Comparison of ENCODE assay signal across 1 cellular context in the genomic region with DNA sequence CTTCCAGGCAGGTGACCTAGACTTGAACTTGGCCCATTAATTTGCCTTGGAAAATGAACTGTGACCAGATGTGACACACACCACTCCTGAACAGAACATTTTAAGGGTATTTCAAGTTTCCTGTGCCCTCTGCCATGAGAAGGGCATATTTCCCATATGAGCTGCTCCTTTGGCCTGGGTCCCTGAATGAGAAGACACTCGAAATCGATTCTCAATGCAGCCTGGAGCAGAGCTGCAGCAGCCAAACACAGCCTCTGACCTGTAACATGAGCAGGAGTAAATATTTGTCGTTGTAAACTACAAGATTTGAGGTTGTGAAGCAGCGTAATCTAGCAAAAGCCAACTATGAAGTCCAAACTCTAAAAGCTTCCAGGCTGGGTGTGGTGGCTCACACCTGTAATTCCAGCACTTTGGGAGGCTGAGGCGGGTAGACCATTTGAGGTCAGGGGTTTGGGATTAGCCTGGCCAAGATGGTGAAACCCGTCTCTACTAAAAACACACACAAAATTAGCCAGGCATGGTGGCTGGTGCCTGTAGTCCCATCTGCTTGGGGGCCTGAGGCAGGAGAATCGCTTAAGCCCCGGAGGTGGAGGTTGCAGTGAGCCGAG.
TF ChIP-seq lines count a peak whose summit lies in the region.

No MANE protein-coding gene starts in this region.

TF ChIP-seq in HepG2, 621 proteins besides CTCF, POLR2A, EP300 and RAD21 (continued from another document):
- TF ChIP-seq, protein P1, sequence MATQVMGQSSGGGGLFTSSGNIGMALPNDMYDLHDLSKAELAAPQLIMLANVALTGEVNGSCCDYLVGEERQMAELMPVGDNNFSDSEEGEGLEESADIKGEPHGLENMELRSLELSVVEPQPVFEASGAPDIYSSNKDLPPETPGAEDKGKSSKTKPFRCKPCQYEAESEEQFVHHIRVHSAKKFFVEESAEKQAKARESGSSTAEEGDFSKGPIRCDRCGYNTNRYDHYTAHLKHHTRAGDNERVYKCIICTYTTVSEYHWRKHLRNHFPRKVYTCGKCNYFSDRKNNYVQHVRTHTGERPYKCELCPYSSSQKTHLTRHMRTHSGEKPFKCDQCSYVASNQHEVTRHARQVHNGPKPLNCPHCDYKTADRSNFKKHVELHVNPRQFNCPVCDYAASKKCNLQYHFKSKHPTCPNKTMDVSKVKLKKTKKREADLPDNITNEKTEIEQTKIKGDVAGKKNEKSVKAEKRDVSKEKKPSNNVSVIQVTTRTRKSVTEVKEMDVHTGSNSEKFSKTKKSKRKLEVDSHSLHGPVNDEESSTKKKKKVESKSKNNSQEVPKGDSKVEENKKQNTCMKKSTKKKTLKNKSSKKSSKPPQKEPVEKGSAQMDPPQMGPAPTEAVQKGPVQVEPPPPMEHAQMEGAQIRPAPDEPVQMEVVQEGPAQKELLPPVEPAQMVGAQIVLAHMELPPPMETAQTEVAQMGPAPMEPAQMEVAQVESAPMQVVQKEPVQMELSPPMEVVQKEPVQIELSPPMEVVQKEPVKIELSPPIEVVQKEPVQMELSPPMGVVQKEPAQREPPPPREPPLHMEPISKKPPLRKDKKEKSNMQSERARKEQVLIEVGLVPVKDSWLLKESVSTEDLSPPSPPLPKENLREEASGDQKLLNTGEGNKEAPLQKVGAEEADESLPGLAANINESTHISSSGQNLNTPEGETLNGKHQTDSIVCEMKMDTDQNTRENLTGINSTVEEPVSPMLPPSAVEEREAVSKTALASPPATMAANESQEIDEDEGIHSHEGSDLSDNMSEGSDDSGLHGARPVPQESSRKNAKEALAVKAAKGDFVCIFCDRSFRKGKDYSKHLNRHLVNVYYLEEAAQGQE (IDR thresholded peaks at IDR 0.05; ENCODE audit: borderline replicate concordance in 1 of 2, low read depth in 1 of 2, low read length in 2 of 2), result peak in 1 of 2 experiments; percentile 67; a peak in 2 of 4 replicates
- TF ChIP-seq FOXC1 (CRISPR knock-in tag; IDR thresholded peaks at IDR 0.05; ENCODE audit: borderline replicate concordance) (peak; percentile 77; the same call in 1 of the 2 replicates), ZEB1 (IDR thresholded peaks at IDR 0.05; ENCODE audit: insufficient replicate concordance, low read depth) (peak; percentile 75), NCOA1 (CRISPR knock-in tag; IDR thresholded peaks at IDR 0.05) (peak; percentile 73; the same call in 1 of the 2 replicates), SP5 (CRISPR knock-in tag; IDR thresholded peaks at IDR 0.05; ENCODE audit: borderline replicate concordance, low read depth) (peak; percentile 38; the same call in 1 of the 2 replicates), TBX2 (CRISPR knock-in tag; IDR thresholded peaks at IDR 0.05; ENCODE audit: borderline replicate concordance) (peak; percentile 90), SRSF1 (optimal IDR thresholded peaks at IDR 0.05; ENCODE audit: low read depth, low read length) (no peak), ATF7 (IDR thresholded peaks at IDR 0.05) (no peak), ATF7 (CRISPR knock-in tag; IDR thresholded peaks at IDR 0.05) (no peak), ERF (CRISPR knock-in tag; IDR thresholded peaks at IDR 0.05) (peak; percentile 89; the same call in 1 of the 2 replicates), ZNF564 (CRISPR knock-in tag; IDR thresholded peaks at IDR 0.05) (0 out of 2 replicates have a peak, but pooled peaks have one; percentile 37), ZNF792 (CRISPR knock-in tag; IDR thresholded peaks at IDR 0.05) (peak; percentile 39; the same call in 1 of the 2 replicates), KLF16 (CRISPR knock-in tag; IDR thresholded peaks at IDR 0.05) (peak in 1 of 2 experiments; percentile 95; a peak in 1 of 4 replicates), ZNF30 (CRISPR knock-in tag; IDR thresholded peaks at IDR 0.05) (no peak), IRX3 (CRISPR knock-in tag; IDR thresholded peaks at IDR 0.05; ENCODE audit: borderline replicate concordance, low read depth) (0 out of 2 replicates have a peak, but pooled peaks have one; percentile 61), FOXA1 (IDR thresholded peaks at IDR 0.05) (peak; percentile 93), FOXA1 (CRISPR knock-in tag; IDR thresholded peaks at IDR 0.05) (peak; percentile 91), ELF3 (CRISPR knock-in tag; IDR thresholded peaks at IDR 0.05) (peak; percentile 54), MEIS2 (CRISPR knock-in tag; IDR thresholded peaks at IDR 0.05) (0 out of 2 replicates have a peak, but pooled peaks have one; percentile 42), CHD4 (IDR thresholded peaks at IDR 0.05; ENCODE audit: borderline replicate concordance, low read length) (peak; percentile 78; the same call in 1 of the 2 replicates), SAP130 (CRISPR knock-in tag; IDR thresholded peaks at IDR 0.05; ENCODE audit: low read depth) (peak; percentile 75), HDAC1 (CRISPR knock-in tag; IDR thresholded peaks at IDR 0.05) (peak; percentile 93), KLF15 (CRISPR knock-in tag; IDR thresholded peaks at IDR 0.05; ENCODE audit: borderline replicate concordance) (no peak), ZNF850 (CRISPR knock-in tag; conservative IDR thresholded peaks at IDR 0.05) (no peak), ZNF678 (CRISPR knock-in tag; IDR thresholded peaks at IDR 0.05) (no peak), TBL1XR1 (IDR thresholded peaks at IDR 0.05; ENCODE audit: borderline replicate concordance, low read length, partially characterized antibody) (peak; percentile 98), POGZ (CRISPR knock-in tag; IDR thresholded peaks at IDR 0.05) (peak; percentile 92), KDM5A (IDR thresholded peaks at IDR 0.05; ENCODE audit: borderline replicate concordance, low read length) (no peak), ZNF251 (CRISPR knock-in tag; IDR thresholded peaks at IDR 0.05) (no peak), CBFB (CRISPR knock-in tag; IDR thresholded peaks at IDR 0.05) (no peak), RCOR2 (CRISPR knock-in tag; IDR thresholded peaks at IDR 0.05) (peak; percentile 84), FOXO1 (CRISPR knock-in tag; IDR thresholded peaks at IDR 0.05) (peak; percentile 87; the same call in 1 of the 2 replicates)
- TF ChIP-seq, protein P2, sequence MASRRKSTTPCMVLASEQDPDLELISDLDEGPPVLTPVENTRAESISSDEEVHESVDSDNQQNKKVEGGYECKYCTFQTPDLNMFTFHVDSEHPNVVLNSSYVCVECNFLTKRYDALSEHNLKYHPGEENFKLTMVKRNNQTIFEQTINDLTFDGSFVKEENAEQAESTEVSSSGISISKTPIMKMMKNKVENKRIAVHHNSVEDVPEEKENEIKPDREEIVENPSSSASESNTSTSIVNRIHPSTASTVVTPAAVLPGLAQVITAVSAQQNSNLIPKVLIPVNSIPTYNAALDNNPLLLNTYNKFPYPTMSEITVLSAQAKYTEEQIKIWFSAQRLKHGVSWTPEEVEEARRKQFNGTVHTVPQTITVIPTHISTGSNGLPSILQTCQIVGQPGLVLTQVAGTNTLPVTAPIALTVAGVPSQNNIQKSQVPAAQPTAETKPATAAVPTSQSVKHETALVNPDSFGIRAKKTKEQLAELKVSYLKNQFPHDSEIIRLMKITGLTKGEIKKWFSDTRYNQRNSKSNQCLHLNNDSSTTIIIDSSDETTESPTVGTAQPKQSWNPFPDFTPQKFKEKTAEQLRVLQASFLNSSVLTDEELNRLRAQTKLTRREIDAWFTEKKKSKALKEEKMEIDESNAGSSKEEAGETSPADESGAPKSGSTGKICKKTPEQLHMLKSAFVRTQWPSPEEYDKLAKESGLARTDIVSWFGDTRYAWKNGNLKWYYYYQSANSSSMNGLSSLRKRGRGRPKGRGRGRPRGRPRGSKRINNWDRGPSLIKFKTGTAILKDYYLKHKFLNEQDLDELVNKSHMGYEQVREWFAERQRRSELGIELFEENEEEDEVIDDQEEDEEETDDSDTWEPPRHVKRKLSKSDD (CRISPR knock-in tag; IDR thresholded peaks at IDR 0.05; ENCODE audit: low read depth), result 0 out of 2 replicates have a peak, but pooled peaks have one; percentile 42
- TF ChIP-seq, protein P3, sequence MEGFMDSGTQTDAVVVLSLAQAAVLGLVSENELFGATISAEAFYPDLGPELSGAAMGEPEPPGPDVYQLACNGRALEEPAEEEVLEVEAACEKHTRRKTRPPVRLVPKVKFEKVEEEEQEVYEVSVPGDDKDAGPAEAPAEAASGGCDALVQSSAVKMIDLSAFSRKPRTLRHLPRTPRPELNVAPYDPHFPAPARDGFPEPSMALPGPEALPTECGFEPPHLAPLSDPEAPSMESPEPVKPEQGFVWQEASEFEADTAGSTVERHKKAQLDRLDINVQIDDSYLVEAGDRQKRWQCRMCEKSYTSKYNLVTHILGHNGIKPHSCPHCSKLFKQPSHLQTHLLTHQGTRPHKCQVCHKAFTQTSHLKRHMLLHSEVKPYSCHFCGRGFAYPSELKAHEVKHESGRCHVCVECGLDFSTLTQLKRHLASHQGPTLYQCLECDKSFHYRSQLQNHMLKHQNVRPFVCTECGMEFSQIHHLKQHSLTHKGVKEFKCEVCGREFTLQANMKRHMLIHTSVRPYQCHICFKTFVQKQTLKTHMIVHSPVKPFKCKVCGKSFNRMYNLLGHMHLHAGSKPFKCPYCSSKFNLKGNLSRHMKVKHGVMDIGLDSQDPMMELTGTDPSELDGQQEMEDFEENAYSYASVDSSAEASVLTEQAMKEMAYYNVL (CRISPR knock-in tag; IDR thresholded peaks at IDR 0.05; ENCODE audit: borderline replicate concordance), result peak; percentile 76; the same call in 1 of the 2 replicates
- TF ChIP-seq, protein P4, sequence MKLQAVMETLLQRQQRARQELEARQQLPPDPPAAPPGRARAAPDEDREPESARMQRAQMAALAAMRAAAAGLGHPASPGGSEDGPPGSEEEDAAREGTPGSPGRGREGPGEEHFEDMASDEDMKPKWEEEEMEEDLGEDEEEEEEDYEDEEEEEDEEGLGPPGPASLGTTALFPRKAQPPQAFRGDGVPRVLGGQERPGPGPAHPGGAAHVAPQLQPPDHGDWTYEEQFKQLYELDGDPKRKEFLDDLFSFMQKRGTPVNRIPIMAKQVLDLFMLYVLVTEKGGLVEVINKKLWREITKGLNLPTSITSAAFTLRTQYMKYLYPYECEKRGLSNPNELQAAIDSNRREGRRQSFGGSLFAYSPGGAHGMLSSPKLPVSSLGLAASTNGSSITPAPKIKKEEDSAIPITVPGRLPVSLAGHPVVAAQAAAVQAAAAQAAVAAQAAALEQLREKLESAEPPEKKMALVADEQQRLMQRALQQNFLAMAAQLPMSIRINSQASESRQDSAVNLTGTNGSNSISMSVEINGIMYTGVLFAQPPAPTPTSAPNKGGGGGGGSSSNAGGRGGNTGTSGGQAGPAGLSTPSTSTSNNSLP (IDR thresholded peaks at IDR 0.05; ENCODE audit: low read depth, low read length), result peak; percentile 82
- TF ChIP-seq, protein P5, sequence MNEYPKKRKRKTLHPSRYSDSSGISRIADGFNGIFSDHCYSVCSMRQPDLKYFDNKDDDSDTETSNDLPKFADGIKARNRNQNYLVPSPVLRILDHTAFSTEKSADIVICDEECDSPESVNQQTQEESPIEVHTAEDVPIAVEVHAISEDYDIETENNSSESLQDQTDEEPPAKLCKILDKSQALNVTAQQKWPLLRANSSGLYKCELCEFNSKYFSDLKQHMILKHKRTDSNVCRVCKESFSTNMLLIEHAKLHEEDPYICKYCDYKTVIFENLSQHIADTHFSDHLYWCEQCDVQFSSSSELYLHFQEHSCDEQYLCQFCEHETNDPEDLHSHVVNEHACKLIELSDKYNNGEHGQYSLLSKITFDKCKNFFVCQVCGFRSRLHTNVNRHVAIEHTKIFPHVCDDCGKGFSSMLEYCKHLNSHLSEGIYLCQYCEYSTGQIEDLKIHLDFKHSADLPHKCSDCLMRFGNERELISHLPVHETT (CRISPR knock-in tag; conservative IDR thresholded peaks at IDR 0.05), result no peak
- TF ChIP-seq, protein P6, sequence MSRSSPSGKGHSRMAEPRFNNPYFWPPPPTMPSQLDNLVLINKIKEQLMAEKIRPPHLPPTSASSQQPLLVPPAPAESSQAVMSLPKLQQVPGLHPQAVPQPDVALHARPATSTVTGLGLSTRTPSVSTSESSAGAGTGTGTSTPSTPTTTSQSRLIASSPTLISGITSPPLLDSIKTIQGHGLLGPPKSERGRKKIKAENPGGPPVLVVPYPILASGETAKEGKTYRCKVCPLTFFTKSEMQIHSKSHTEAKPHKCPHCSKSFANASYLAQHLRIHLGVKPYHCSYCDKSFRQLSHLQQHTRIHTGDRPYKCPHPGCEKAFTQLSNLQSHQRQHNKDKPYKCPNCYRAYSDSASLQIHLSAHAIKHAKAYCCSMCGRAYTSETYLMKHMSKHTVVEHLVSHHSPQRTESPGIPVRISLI (CRISPR knock-in tag; IDR thresholded peaks at IDR 0.05; ENCODE audit: borderline replicate concordance), result peak; percentile 61; the same call in 1 of the 2 replicates
- TF ChIP-seq, protein P7, sequence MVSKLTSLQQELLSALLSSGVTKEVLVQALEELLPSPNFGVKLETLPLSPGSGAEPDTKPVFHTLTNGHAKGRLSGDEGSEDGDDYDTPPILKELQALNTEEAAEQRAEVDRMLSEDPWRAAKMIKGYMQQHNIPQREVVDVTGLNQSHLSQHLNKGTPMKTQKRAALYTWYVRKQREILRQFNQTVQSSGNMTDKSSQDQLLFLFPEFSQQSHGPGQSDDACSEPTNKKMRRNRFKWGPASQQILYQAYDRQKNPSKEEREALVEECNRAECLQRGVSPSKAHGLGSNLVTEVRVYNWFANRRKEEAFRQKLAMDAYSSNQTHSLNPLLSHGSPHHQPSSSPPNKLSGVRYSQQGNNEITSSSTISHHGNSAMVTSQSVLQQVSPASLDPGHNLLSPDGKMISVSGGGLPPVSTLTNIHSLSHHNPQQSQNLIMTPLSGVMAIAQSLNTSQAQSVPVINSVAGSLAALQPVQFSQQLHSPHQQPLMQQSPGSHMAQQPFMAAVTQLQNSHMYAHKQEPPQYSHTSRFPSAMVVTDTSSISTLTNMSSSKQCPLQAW (CRISPR knock-in tag; IDR thresholded peaks at IDR 0.05), result peak; percentile 87
